5 cellular contexts compared by ENCODE assay signal in the genomic region with DNA sequence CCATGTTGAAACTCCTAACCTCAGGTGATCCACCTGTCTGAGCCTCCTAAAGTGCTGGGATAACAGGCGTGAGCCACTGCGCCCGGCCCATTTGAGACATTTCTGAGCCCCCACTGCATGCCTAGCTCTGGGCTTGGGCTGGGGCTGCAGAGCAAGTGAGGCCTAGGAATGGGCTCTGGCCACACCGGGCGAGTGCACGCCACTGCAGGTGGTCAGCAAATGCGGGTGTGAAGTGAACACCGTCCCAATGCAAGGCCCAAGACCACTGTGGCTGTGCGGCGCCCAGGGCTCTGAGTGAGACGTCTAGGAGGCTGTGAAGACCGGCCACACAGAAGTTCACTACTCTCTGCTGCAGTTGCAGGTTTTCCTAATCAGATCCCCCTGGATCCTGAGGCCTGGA. TPM values are rescaled to one million over a fixed set of nuclear protein-coding genes. Genes with fewer than 3 reads are reported as not detected.
"Had no signal": no experiment of that assay in that cellular context is flagged by ENCODE, and none has a peak within 500 bp of the region (broad histone marks: within the 10 kb centered on the region; RNA-seq: fewer than 3 reads in every experiment).

No MANE protein-coding gene starts in this region.

- H3K4me2 ChIP-seq: GM23338 had no signal

- DNase-seq: H9, HCEC 1CT had no signal

- H3K27ac Mint-ChIP-seq: GM23338, H9 had no signal

- H3K4me3 ChIP-seq: GM23338 had no signal

- H3K9me3 Mint-ChIP-seq: GM23338, H9, IgD-negative memory B cell had no signal

- H3K27me3 Mint-ChIP-seq: IgD-negative memory B cell had no signal

- H3K4me3 Mint-ChIP-seq: GM23338, H9, IgD-negative memory B cell had no signal

- H2AFZ ChIP-seq: GM23338 had no signal

RNA-seq across cellular contexts. Expression of a gene that starts 9.5 kb away (rescaled TPM):
- total RNA-seq: H1 had no signal
- polyA plus RNA-seq: GM23338 had no signal
